In genomic region chr16:11667824-11668589, GRCh38 we compare ENCODE assay signal across 8 cellular contexts. TPM values are rescaled to one million over a fixed set of nuclear protein-coding genes. Genes with fewer than 3 reads are reported as not detected.
A peak's percentile ranks its signal among the peaks of the same experiment; 100 is the strongest.
DNase-seq lines count a peak whose midpoint lies in the region; ATAC-seq, FAIRE-seq and TF ChIP-seq lines count a peak whose summit lies in the region.

Gene SNN (plus strand): TSS chr16:11668455. CDS start chr16:11676060, 7,605 bp downstream.

- H3K23me2 ChIP-seq in H1 (ENCODE audit: low read depth, low read length): peaks cover 5% of the 10 kb centered on the region; the same call in 1 of the 2 replicates

- WGBS in H1 (ENCODE audit: extremely low coverage in 1 of 2, insufficient coverage in 1 of 2, insufficient read length in 1 of 2, insufficient replicate concordance in 2 of 2, low coverage in 1 of 2, low lambda C conversion rate in 2 of 2, missing lambda C conversion rate in 1 of 2), 2 experiments: 37% methylated on average over 24 of the region's 90 CpGs; no CpG with 5 or more reads in 1 of the 2 experiments
- no CpG with 5 or more reads among the region's 90 CpGs for WGBS in mesendoderm (ENCODE audit: extremely low coverage, insufficient coverage, low lambda C conversion rate)

- no peak for TF ChIP-seq RAD21 in H1 (IDR thresholded peaks at IDR 0.05 in 1 of 2, conservative IDR thresholded peaks at IDR 0.05 in 1 of 2; ENCODE audit: low read depth in 2 of 2, low read length in 2 of 2)

- H2BK12ac ChIP-seq in H1 (ENCODE audit: low read depth, low read length): peak within 1 kb of the TSS; percentile 87; the same call in 1 of the 2 replicates

- no peak for TF ChIP-seq EP300 in H1 (IDR thresholded peaks at IDR 0.05; ENCODE audit: borderline replicate concordance in 1 of 2, low read depth in 2 of 2, low read length in 2 of 2)

- H2BK5ac ChIP-seq in H1 (ENCODE audit: low read depth, low read length): peak within 1 kb of the TSS; percentile 83; the same call in 1 of the 2 replicates
- H2BK5ac ChIP-seq in mesendoderm (ENCODE audit: low read length): no peak within 1 kb of the TSS

- H2BK120ac ChIP-seq in H1 (replicated peaks; ENCODE audit: low read depth, low read length) (peak within 1 kb of the TSS; percentile 55), mesendoderm (ENCODE audit: low read depth, low read length) (no peak within 1 kb of the TSS)

- H4K8ac ChIP-seq in H1 (ENCODE audit: extremely low read depth, insufficient read depth, low read length): peak within 1 kb of the TSS; percentile 91
- H4K8ac ChIP-seq in mesendoderm (ENCODE audit: low read depth, low read length): no peak within 1 kb of the TSS

- peaks cover 24% of the 10 kb centered on the region for H3K79me1 ChIP-seq in H1 (ENCODE audit: low read depth, low read length)
- H3K79me1 ChIP-seq in mesendoderm (ENCODE audit: low read length): peaks cover 24% of the 10 kb centered on the region

- H3K27me3 ChIP-seq in H1 (replicated peaks in 1 of 4; ENCODE audit: control insufficient read depth in 3 of 4, extremely low read depth in 1 of 4, insufficient read depth in 3 of 4, low read length in 3 of 4) (peaks cover 0 to 4% (median 0%) of the 10 kb centered on the region in 4 experiments; a peak in 1 of 7 replicates), mesendoderm (ENCODE audit: insufficient read depth, low read length, poor library complexity) (no peaks in the 10 kb centered on the region)

- H3K9ac ChIP-seq in H1 (replicated peaks in 1 of 4; ENCODE audit: extremely low read depth in 1 of 4, low read depth in 3 of 4, low read length in 3 of 4) (peak within 1 kb of the TSS; percentile 46 to 72 (median 66); a peak in 6 of 7 replicates), mesendoderm (ENCODE audit: low read length) (peak within 1 kb of the TSS; percentile 93)

- peak; percentile 44 for DNase-seq in AG09319 (ENCODE audit: extremely low read depth, low read depth)
- peak; percentile 60 to 92 for DNase-seq in NOMO-1 (lab: John Stamatoyannopoulos, UW; ENCODE audit: unreplicated experiment in 2 of 2)
- peak; percentile 64 to 65 (median 64) for DNase-seq in activated CD8-positive, alpha-beta memory T cell treated with anti-CD3 and anti-CD28 coated beads for 48 hours (ENCODE audit: low read depth in 2 of 3, low spot score in 2 of 3)
- peak in 1 of 2 experiments; percentile 86 for DNase-seq in H1 (ENCODE audit: low read depth in 1 of 2, low spot score in 2 of 2)
- peak; percentile 92 for DNase-seq in mesendoderm
- DNase-seq in stimulated activated CD8-positive, alpha-beta memory T cell treated with anti-CD3 and anti-CD28 coated beads, Interleukin-12 subunit alpha, Interleukin-12 subunit beta, amount 100 ng/mL, for 24 hours (ENCODE audit: extremely low read depth): peak; percentile 67

- H3K36me3 ChIP-seq in H1 (ENCODE audit: control insufficient read depth in 2 of 4, insufficient read depth in 4 of 4, low read length in 3 of 4) (no peaks in the 10 kb centered on the region), mesendoderm (ENCODE audit: control insufficient read depth, insufficient read depth, low read length) (no peaks in the 10 kb centered on the region)

- H3K14ac ChIP-seq in H1 (ENCODE audit: insufficient read length): no peak within 1 kb of the TSS

- H3K9me3 ChIP-seq in H1 (ENCODE audit: insufficient read depth in 2 of 2, low read depth in 1 of 2, low read length in 1 of 2): no peaks in the 10 kb centered on the region

- H2AK5ac ChIP-seq in H1 (ENCODE audit: low read depth, low read length): peak within 1 kb of the TSS; percentile 90; the same call in 1 of the 2 replicates
- H2AK5ac ChIP-seq in mesendoderm (ENCODE audit: low read length): no peak within 1 kb of the TSS

- ATAC-seq in GM19025 (IDR thresholded peaks at IDR 0.05; ENCODE audit: low read depth, unreplicated experiment) (peak; percentile 68), HG03354 (IDR thresholded peaks at IDR 0.05; ENCODE audit: poor library complexity, severe bottlenecking, unreplicated experiment) (peak; percentile 65)

- H3K79me2 ChIP-seq in H1 (ENCODE audit: control insufficient read depth in 1 of 2, insufficient read depth in 2 of 2, low read length in 2 of 2): peaks cover 14 to 43% of the 10 kb centered on the region in 2 experiments
- H3K79me2 ChIP-seq in mesendoderm (ENCODE audit: control insufficient read depth, insufficient read depth, low read length): peaks cover 40% of the 10 kb centered on the region

- no peak for FAIRE-seq in H1 (lab: Jason Lieb, UNC)

- peaks cover 5 to 38% (median 28%) of the 10 kb centered on the region in 4 experiments for H3K4me1 ChIP-seq in H1 (replicated peaks in 1 of 4; ENCODE audit: control insufficient read depth in 3 of 4, insufficient read depth in 4 of 4, low read length in 3 of 4)
- peaks cover 4% of the 10 kb centered on the region for H3K4me1 ChIP-seq in mesendoderm (ENCODE audit: control insufficient read depth, low read depth, low read length)

- H4K20me1 ChIP-seq in H1 (replicated peaks in 1 of 2; ENCODE audit: control insufficient read depth in 1 of 2, insufficient read depth in 2 of 2, low read length in 2 of 2): peaks cover 22 to 36% of the 10 kb centered on the region in 2 experiments

- H3K27ac ChIP-seq in H1 (ENCODE audit: low read depth, low read length): no peak within 1 kb of the TSS
- no peak within 1 kb of the TSS for H3K27ac ChIP-seq in mesendoderm (ENCODE audit: low read depth, low read length)

- H3K18ac ChIP-seq in H1 (ENCODE audit: extremely low read depth, low read length) (peak within 1 kb of the TSS; percentile 95), mesendoderm (ENCODE audit: low read length) (peak within 1 kb of the TSS; percentile 71)

- H2AFZ ChIP-seq in H1 (ENCODE audit: low read length): no peak within 1 kb of the TSS

- H2BK20ac ChIP-seq in H1 (ENCODE audit: low read length): peak within 1 kb of the TSS; percentile 32; the same call in 1 of the 2 replicates

- H3K4me3 ChIP-seq in H1 (ENCODE audit: extremely low read depth in 1 of 4, insufficient read depth in 2 of 4, low read depth in 3 of 4, low read length in 4 of 4): peak within 1 kb of the TSS; percentile 67 to 78 (median 71)
- H3K4me3 ChIP-seq in mesendoderm (ENCODE audit: low read length): peak within 1 kb of the TSS; percentile 82

- H2BK15ac ChIP-seq in H1 (ENCODE audit: low read length) (peak within 1 kb of the TSS; percentile 99; the same call in 1 of the 2 replicates), mesendoderm (replicated peaks; ENCODE audit: low read depth) (no peak within 1 kb of the TSS)

- TF ChIP-seq POLR2A in H1 (IDR thresholded peaks at IDR 0.05; ENCODE audit: control extremely low read depth in 1 of 2, low read depth in 2 of 2, low read length in 2 of 2): peak in 1 of 2 experiments; percentile 53; a peak in 1 of 3 replicates

- H4K5ac ChIP-seq in H1 (ENCODE audit: insufficient read length, low read depth, low read length): peak within 1 kb of the TSS; percentile 87
- no peak within 1 kb of the TSS for H4K5ac ChIP-seq in mesendoderm (ENCODE audit: low read length)

- H3K4ac ChIP-seq in H1 (replicated peaks; ENCODE audit: insufficient read length, low read depth, low read length) (peak within 1 kb of the TSS; percentile 96), mesendoderm (ENCODE audit: low read depth, low read length) (peak within 1 kb of the TSS; percentile 71)

- peak within 1 kb of the TSS; percentile 88 for H3K56ac ChIP-seq in H1 (replicated peaks; ENCODE audit: insufficient read length, low read depth, low read length)
- H3K56ac ChIP-seq in mesendoderm (ENCODE audit: low read length): peak within 1 kb of the TSS; percentile 99

- POLR2A ChIA-PET in H1 (lab: Charles Lee; ENCODE audit: partially characterized antibody): interaction anchor here (0.6 to 4.0 kb wide), 17 partner anchors 9 to 270 kb away, joined by 3 to 23 read pairs (median 3); partner anchors contain the start of gene LITAF

- H3K23ac ChIP-seq in H1 (ENCODE audit: insufficient read length) (no peak within 1 kb of the TSS), mesendoderm (ENCODE audit: low read length) (peak within 1 kb of the TSS; percentile 45)

- H3K4me2 ChIP-seq in H1 (ENCODE audit: insufficient read depth in 1 of 2, low read depth in 2 of 2, low read length in 2 of 2): peak within 1 kb of the TSS; percentile 73 to 83
- peak within 1 kb of the TSS; percentile 91 for H3K4me2 ChIP-seq in mesendoderm (ENCODE audit: low read length)

- CTCF ChIA-PET in H1 (lab: Charles Lee; ENCODE audit: partially characterized antibody): interaction anchor here (0.7 to 4.3 kb wide), 6 partner anchors 26 to 267 kb away, joined by 3 to 23 read pairs (median 3); no protein-coding TSS in a partner anchor

- TF ChIP-seq CTCF in AG09319 (IDR thresholded peaks at IDR 0.05; ENCODE audit: low read depth, low read length) (no peak), H1 (IDR thresholded peaks at IDR 0.05; ENCODE audit: control extremely low read depth in 1 of 3, insufficient read depth in 1 of 3, low read depth in 1 of 3, low read length in 3 of 3) (no peak)

- peak within 1 kb of the TSS; percentile 98 for H4K91ac ChIP-seq in H1 (replicated peaks; ENCODE audit: insufficient read length, low read length)

TF ChIP-seq in H1, 55 proteins besides CTCF, POLR2A, EP300 and RAD21 (continues in another document):
- TF ChIP-seq SIN3A (conservative IDR thresholded peaks at IDR 0.05 in 1 of 2, IDR thresholded peaks at IDR 0.05 in 1 of 2; ENCODE audit: low read depth in 1 of 2, low read length in 2 of 2) (no peak), HDAC2 (IDR thresholded peaks at IDR 0.05; ENCODE audit: borderline replicate concordance in 1 of 2, low read depth in 2 of 2, low read length in 2 of 2) (no peak), POLR2AphosphoS5 (IDR thresholded peaks at IDR 0.05; ENCODE audit: low read depth, low read length) (no peak), FOSL1 (IDR thresholded peaks at IDR 0.05; ENCODE audit: insufficient read depth, low read depth, low read length) (no peak), ASH2L (IDR thresholded peaks at IDR 0.05; ENCODE audit: low read length) (no peak), CBX8 (IDR thresholded peaks at IDR 0.05; ENCODE audit: borderline replicate concordance, low read depth, low read length) (no peak), TAF1 (IDR thresholded peaks at IDR 0.05; ENCODE audit: low read depth, low read length) (0 out of 2 replicates have a peak, but pooled peaks have one; percentile 32), SAP30 (IDR thresholded peaks at IDR 0.05; ENCODE audit: insufficient read depth, insufficient replicate concordance, low read length) (no peak)

RNA-seq across cellular contexts. Expression of gene SNN, which starts in this region (rescaled TPM):
- 60.6 and 66.9 TPM in 2 replicates for total RNA-seq in H1 (2021; fragmentation: NEBNext Ultra II Directional; extraction: Animal tissue kit (Norgen Biotek cat#: 25700))
- polyA plus RNA-seq in H1 (2011; rRNA removed): 37.4 and 53.4 TPM in 2 replicates
- polyA plus RNA-seq in H1 (2011; cell fraction: cytosol; rRNA removed): 52.8 TPM
- polyA plus RNA-seq in H1 (2011; cell fraction: nucleus; rRNA removed): 43.9 TPM
- polyA plus RNA-seq in H1 (2012, experiment 1 of 2): 51.0 to 60.1 TPM (median 55.9 TPM) in 4 replicates
- polyA plus RNA-seq in H1 (2012, experiment 2 of 2): 48.7 TPM
- 34.2 TPM for polyA plus RNA-seq in H1 (2013, experiment 1 of 2)
- 39.2 TPM for polyA plus RNA-seq in H1 (2013, experiment 2 of 2)
- 33.4 and 34.6 TPM in 2 replicates for polyA minus RNA-seq in H1 (2011; rRNA and poly(A)+ RNA removed)
- 23.3 TPM for polyA minus RNA-seq in H1 (2011; cell fraction: cytosol; rRNA and poly(A)+ RNA removed)
- 24.7 TPM for polyA minus RNA-seq in H1 (2011; cell fraction: nucleus; rRNA and poly(A)+ RNA removed)
- polyA plus RNA-seq in mesendoderm (2013, experiment 1 of 2): 30.3 TPM
- polyA plus RNA-seq in mesendoderm (2013, experiment 2 of 2): 30.0 TPM
